14 cellular contexts compared by ENCODE assay signal in the genomic region with DNA sequence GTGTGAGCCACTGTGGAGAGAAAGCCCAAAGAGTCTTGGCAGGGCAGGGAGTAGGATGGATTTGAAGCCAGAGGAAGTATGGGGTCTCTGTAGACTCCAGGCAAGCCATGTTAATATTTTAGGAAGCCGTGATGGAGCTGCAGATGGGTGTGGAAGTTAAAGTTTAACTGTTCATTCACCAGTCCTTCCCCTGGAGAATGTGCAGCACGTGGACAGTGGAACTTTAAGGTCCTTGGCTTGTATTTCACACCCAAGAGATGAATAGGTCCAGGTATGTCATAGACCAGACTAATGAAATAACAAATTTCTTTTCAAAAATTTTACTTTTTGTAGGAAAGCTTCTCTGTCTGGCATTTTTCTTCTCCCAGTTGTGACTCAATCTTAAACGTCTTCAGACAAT.
"Had no signal": no experiment of that assay in that cellular context is flagged by ENCODE, and none has a peak within 500 bp of the region (broad histone marks: within the 10 kb centered on the region; RNA-seq: fewer than 3 reads in every experiment).

No MANE protein-coding gene starts in this region.

- H3K27me3 ChIP-seq: gastrocnemius medialis, heart left ventricle, left lung, sigmoid colon had no signal

- H3K27ac ChIP-seq: gastrocnemius medialis, heart left ventricle, left lung, prostate gland, sigmoid colon, spleen had no signal

- ATAC-seq: gastrocnemius medialis, heart left ventricle, left lung had no signal

- H3K36me3 ChIP-seq: gastrocnemius medialis, heart left ventricle, left lung, prostate gland, sigmoid colon, thoracic aorta had no signal

- H3K9me3 ChIP-seq: gastrocnemius medialis, heart left ventricle, left lung, prostate gland, sigmoid colon, spleen, thoracic aorta had no signal

- DNase-seq: activated CD4-positive, alpha-beta T cell treated with anti-CD3 and anti-CD28 coated beads, Interleukin-2, amount 10 ng/mL, durations not matched to agents 24 days and 14 days; activated CD4-positive, CD25-positive, alpha-beta regulatory T cell; activated gamma-delta T cell treated with Interleukin-2 at 50 U/mL for 16 hours; amygdala; erythroblast; gastrocnemius medialis; heart left ventricle; left lung; mesendoderm; nephron progenitor cell; sigmoid colon; spleen had no signal

- H3K4me3 ChIP-seq: gastrocnemius medialis, heart left ventricle, left lung, prostate gland, sigmoid colon, spleen, thoracic aorta had no signal
